Comparison of ENCODE assay signal across 16 cellular contexts in genomic region chr1:27363766-27364695, GRCh38. TPM values are rescaled to one million over a fixed set of nuclear protein-coding genes. Genes with fewer than 3 reads are reported as not detected.
DNase-seq lines count a peak whose midpoint lies in the region; ATAC-seq, FAIRE-seq and TF ChIP-seq lines count a peak whose summit lies in the region.
"Had no signal": no experiment of that assay in that cellular context is flagged by ENCODE, and none has a peak within 500 bp of the region (broad histone marks: within the 10 kb centered on the region; RNA-seq: fewer than 3 reads in every experiment).

No MANE protein-coding gene starts in this region.

- peaks cover 2% of the 10 kb centered on the region; the same call in 1 of the 2 replicates for H3K4me1 ChIP-seq in HEK293 (ENCODE audit: control insufficient read depth, insufficient read depth, low read length)
- H3K4me1 ChIP-seq in rectal smooth muscle tissue (ENCODE audit: control insufficient read depth, insufficient read depth, low read length): peaks cover 12% of the 10 kb centered on the region
- peaks cover 14 to 22% of the 10 kb centered on the region in 2 donors for H3K4me1 ChIP-seq in kidney (ENCODE audit: control insufficient read depth in 1 of 2, insufficient read depth in 1 of 2, low read depth in 1 of 2, low read length in 2 of 2)

- peak overlapping the region; percentile 77 for H3K4me3 Mint-ChIP-seq in endothelial cell (ENCODE audit: unreplicated experiment)
- H3K4me3 Mint-ChIP-seq in activated CD8-positive, alpha-beta T cell treated with anti-CD3 and anti-CD28 coated beads for 36 hours: no peak overlapping the region

- H3K9me3 Mint-ChIP-seq in endothelial cell (ENCODE audit: unreplicated experiment): no peaks in the 10 kb centered on the region
- H3K9me3 Mint-ChIP-seq in activated CD8-positive, alpha-beta T cell treated with anti-CD3 and anti-CD28 coated beads for 36 hours: no peaks in the 10 kb centered on the region
- H3K9me3 Mint-ChIP-seq: activated CD4-positive, alpha-beta memory T cell treated with anti-CD3 and anti-CD28 coated beads for 36 hours had no signal

- no peak for ATAC-seq in activated CD8-positive, alpha-beta T cell treated with anti-CD3 and anti-CD28 coated beads for 36 hours
- ATAC-seq: SK-N-SH treated with all-trans-retinoic acid at 6 μM for 48 hours had no signal

- no peak overlapping the region for H3K27ac Mint-ChIP-seq in endothelial cell (ENCODE audit: unreplicated experiment)
- H3K27ac Mint-ChIP-seq in activated CD8-positive, alpha-beta T cell treated with anti-CD3 and anti-CD28 coated beads for 36 hours: no peak overlapping the region
- H3K27ac Mint-ChIP-seq: activated CD4-positive, alpha-beta memory T cell treated with anti-CD3 and anti-CD28 coated beads for 36 hours had no signal

- no peak overlapping the region for H3K27ac ChIP-seq in HEK293 (ENCODE audit: extremely low read depth, low read depth, low read length)
- peak overlapping the region; percentile 86 for H3K27ac ChIP-seq in VCaP
- H3K27ac ChIP-seq in rectal smooth muscle tissue (ENCODE audit: low read depth, low read length): no peak overlapping the region
- no peak overlapping the region for H3K27ac ChIP-seq in kidney (ENCODE audit: low read depth in 2 of 2, low read length in 2 of 2)

- DNase-seq in endothelial cell (ENCODE audit: low spot score) (no peak), kidney (no peak), HUDEP-2 (lab: John Stamatoyannopoulos, UW; ENCODE audit: unreplicated experiment in 76 of 76) (no peak)
- no peak for DNase-seq in activated CD8-positive, alpha-beta T cell treated with anti-CD3 and anti-CD28 coated beads for 36 hours
- no peak for DNase-seq in activated CD4-positive, CD25-positive, alpha-beta regulatory T cell treated with anti-CD3 and anti-CD28 coated beads, Interleukin-2, amount 50 U/mL, for 72 hours
- DNase-seq: activated CD4-positive, alpha-beta memory T cell treated with anti-CD3 and anti-CD28 coated beads for 36 hours; C1 segment of cervical spinal cord; hypothalamus; NCI-H187 treated with DMSO at 0.1 percent for 48 hours; NCI-H510A treated with DMSO at 0.1 percent for 48 hours; testis had no signal

- H3K9me3 ChIP-seq in HEK293 (ENCODE audit: control insufficient read depth, insufficient read depth, low read depth, low read length) (no peaks in the 10 kb centered on the region), kidney (ENCODE audit: control insufficient read depth in 1 of 2, low read length in 2 of 2) (no peaks in the 10 kb centered on the region)
- H3K9me3 ChIP-seq: testis had no signal

- CTCF ChIA-PET in HEK293 (lab: Yijun Ruan, JAX): interaction anchor here (0.7 to 5.1 kb wide), 4 partner anchors 9 to 318 kb away, joined by 3 to 84 read pairs (median 14); no protein-coding TSS in a partner anchor
- CTCF ChIA-PET in activated CD8-positive, alpha-beta T cell treated with anti-CD3 and anti-CD28 coated beads for 36 hours (lab: Charles Lee): interaction anchor here (1.5 to 3.2 kb wide), 4 partner anchors 27 to 67 kb away, joined by 4 to 13 read pairs (median 8); no protein-coding TSS in a partner anchor

- H3K27me3 ChIP-seq in rectal smooth muscle tissue (ENCODE audit: control insufficient read depth, insufficient read depth, low read length): no peaks in the 10 kb centered on the region
- H3K27me3 ChIP-seq: testis had no signal

- POLR2A ChIA-PET in HEK293 (lab: Yijun Ruan, JAX): no interaction called here
- POLR2A ChIA-PET in activated CD8-positive, alpha-beta T cell treated with anti-CD3 and anti-CD28 coated beads for 36 hours (lab: Charles Lee): interaction anchor here (0.6 to 3.2 kb wide), 2 partner anchors 8 to 304 kb away, joined by 3 to 31 read pairs; no protein-coding TSS in a partner anchor

- H3K9ac ChIP-seq in rectal smooth muscle tissue (ENCODE audit: low read length) (peak overlapping the region; percentile 8), kidney (ENCODE audit: low read length in 2 of 2) (no peak overlapping the region)

- H3K4me3 ChIP-seq in HEK293 (ENCODE audit: low read depth, low read length): no peak overlapping the region
- peak overlapping the region; percentile 37 for H3K4me3 ChIP-seq in rectal smooth muscle tissue (ENCODE audit: low read length)
- no peak overlapping the region for H3K4me3 ChIP-seq in kidney (ENCODE audit: low read length in 2 of 2)

- peaks cover 21% of the 10 kb centered on the region for H3K27me3 Mint-ChIP-seq in endothelial cell (ENCODE audit: unreplicated experiment)
- H3K27me3 Mint-ChIP-seq in activated CD8-positive, alpha-beta T cell treated with anti-CD3 and anti-CD28 coated beads for 36 hours: peaks cover under 1% of the 10 kb centered on the region
- H3K27me3 Mint-ChIP-seq: activated CD4-positive, alpha-beta memory T cell treated with anti-CD3 and anti-CD28 coated beads for 36 hours had no signal

- FAIRE-seq in kidney (lab: Jason Lieb, UNC): no peak

- peaks cover 16% of the 10 kb centered on the region for H3K36me3 Mint-ChIP-seq in endothelial cell (ENCODE audit: low read depth, unreplicated experiment)
- no peaks in the 10 kb centered on the region for H3K36me3 Mint-ChIP-seq in activated CD8-positive, alpha-beta T cell treated with anti-CD3 and anti-CD28 coated beads for 36 hours (ENCODE audit: low read depth)
- H3K36me3 Mint-ChIP-seq: activated CD4-positive, alpha-beta memory T cell treated with anti-CD3 and anti-CD28 coated beads for 36 hours had no signal

- peaks cover 0 to 36% of the 10 kb centered on the region in 2 experiments; a peak in 1 of 3 replicates for H3K36me3 ChIP-seq in HEK293 (ENCODE audit: control insufficient read depth in 2 of 2, insufficient read depth in 1 of 2, low read length in 2 of 2)
- peaks cover 3% of the 10 kb centered on the region for H3K36me3 ChIP-seq in rectal smooth muscle tissue (ENCODE audit: control insufficient read depth, insufficient read depth, low read length)
- peaks cover 9 to 20% of the 10 kb centered on the region in 2 donors for H3K36me3 ChIP-seq in kidney (ENCODE audit: control insufficient read depth in 1 of 2, insufficient read depth in 2 of 2, low read length in 2 of 2)

- intact Hi-C loops in activated CD8-positive, alpha-beta T cell treated with anti-CD3 and anti-CD28 coated beads for 36 hours (cut with micrococcal nuclease): no loop called here
- intact Hi-C loops in kidney (cut with DNase I): no loop called here

- TF ChIP-seq CTCF in HEK293 (tag by site-specific recombination; IDR thresholded peaks at IDR 0.05) (no peak), VCaP (conservative IDR thresholded peaks at IDR 0.05) (no peak), endothelial cell (IDR thresholded peaks at IDR 0.05; ENCODE audit: unreplicated experiment) (no peak), kidney (IDR thresholded peaks at IDR 0.05; ENCODE audit: borderline replicate concordance, extremely low read depth, insufficient read depth) (no peak)
- no peak for TF ChIP-seq CTCF in activated CD8-positive, alpha-beta T cell treated with anti-CD3 and anti-CD28 coated beads for 36 hours (IDR thresholded peaks at IDR 0.05)

- H3K4me1 Mint-ChIP-seq in endothelial cell (ENCODE audit: unreplicated experiment): peaks cover 27% of the 10 kb centered on the region
- peaks cover 22% of the 10 kb centered on the region for H3K4me1 Mint-ChIP-seq in activated CD8-positive, alpha-beta T cell treated with anti-CD3 and anti-CD28 coated beads for 36 hours (ENCODE audit: low read depth)

TF ChIP-seq in HEK293, 187 proteins besides CTCF, POLR2A, EP300 and RAD21 (continues in another document):
- TF ChIP-seq ZSCAN23 (tag by site-specific recombination; IDR thresholded peaks at IDR 0.05) (no peak), BCL11A (tag by site-specific recombination; IDR thresholded peaks at IDR 0.05; ENCODE audit: low read depth) (peak; percentile 99)
- TF ChIP-seq, protein P1, sequence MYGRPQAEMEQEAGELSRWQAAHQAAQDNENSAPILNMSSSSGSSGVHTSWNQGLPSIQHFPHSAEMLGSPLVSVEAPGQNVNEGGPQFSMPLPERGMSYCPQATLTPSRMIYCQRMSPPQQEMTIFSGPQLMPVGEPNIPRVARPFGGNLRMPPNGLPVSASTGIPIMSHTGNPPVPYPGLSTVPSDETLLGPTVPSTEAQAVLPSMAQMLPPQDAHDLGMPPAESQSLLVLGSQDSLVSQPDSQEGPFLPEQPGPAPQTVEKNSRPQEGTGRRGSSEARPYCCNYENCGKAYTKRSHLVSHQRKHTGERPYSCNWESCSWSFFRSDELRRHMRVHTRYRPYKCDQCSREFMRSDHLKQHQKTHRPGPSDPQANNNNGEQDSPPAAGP (tag by site-specific recombination; IDR thresholded peaks at IDR 0.05): no peak
- TF ChIP-seq, protein P2, sequence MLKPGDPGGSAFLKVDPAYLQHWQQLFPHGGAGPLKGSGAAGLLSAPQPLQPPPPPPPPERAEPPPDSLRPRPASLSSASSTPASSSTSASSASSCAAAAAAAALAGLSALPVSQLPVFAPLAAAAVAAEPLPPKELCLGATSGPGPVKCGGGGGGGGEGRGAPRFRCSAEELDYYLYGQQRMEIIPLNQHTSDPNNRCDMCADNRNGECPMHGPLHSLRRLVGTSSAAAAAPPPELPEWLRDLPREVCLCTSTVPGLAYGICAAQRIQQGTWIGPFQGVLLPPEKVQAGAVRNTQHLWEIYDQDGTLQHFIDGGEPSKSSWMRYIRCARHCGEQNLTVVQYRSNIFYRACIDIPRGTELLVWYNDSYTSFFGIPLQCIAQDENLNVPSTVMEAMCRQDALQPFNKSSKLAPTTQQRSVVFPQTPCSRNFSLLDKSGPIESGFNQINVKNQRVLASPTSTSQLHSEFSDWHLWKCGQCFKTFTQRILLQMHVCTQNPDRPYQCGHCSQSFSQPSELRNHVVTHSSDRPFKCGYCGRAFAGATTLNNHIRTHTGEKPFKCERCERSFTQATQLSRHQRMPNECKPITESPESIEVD (tag by site-specific recombination; IDR thresholded peaks at IDR 0.05): no peak

RNA-seq across cellular contexts. Expression of gene MAP3K6, which starts 2.7 kb away (rescaled TPM):
- 35.7 TPM for total RNA-seq in endothelial cell (ENCODE audit: unreplicated experiment)
- total RNA-seq in activated CD8-positive, alpha-beta T cell treated with anti-CD3 and anti-CD28 coated beads for 36 hours: 1 to 10 TPM; 8.3 to 9.5 TPM
- 86.7 TPM for total RNA-seq in kidney
- 59.7 TPM for polyA plus RNA-seq in kidney (ENCODE audit: insufficient read depth, low read depth, low replicate concordance)

RNA-seq across cellular contexts. Expression of gene FCN3, which starts 10.6 kb away (rescaled TPM):
- total RNA-seq in endothelial cell (ENCODE audit: unreplicated experiment) (132 TPM), kidney (7.9 TPM)
- total RNA-seq in activated CD8-positive, alpha-beta T cell treated with anti-CD3 and anti-CD28 coated beads for 36 hours: not detected
- 240 TPM for polyA plus RNA-seq in kidney (ENCODE audit: insufficient read depth, low read depth, low replicate concordance)
- total RNA-seq: activated CD4-positive, alpha-beta memory T cell treated with anti-CD3 and anti-CD28 coated beads for 36 hours; dermis microvascular lymphatic vessel endothelial cell had no signal

RNA-seq across cellular contexts. Expression of gene CD164L2, which starts 19.1 kb away (rescaled TPM):
- total RNA-seq in endothelial cell (ENCODE audit: unreplicated experiment) (0.72 TPM), kidney (0.63 TPM)
- total RNA-seq in activated CD8-positive, alpha-beta T cell treated with anti-CD3 and anti-CD28 coated beads for 36 hours: not detected
- 1.1 TPM for polyA plus RNA-seq in kidney (ENCODE audit: insufficient read depth, low read depth, low replicate concordance)
- total RNA-seq: activated CD4-positive, alpha-beta memory T cell treated with anti-CD3 and anti-CD28 coated beads for 36 hours; dermis microvascular lymphatic vessel endothelial cell had no signal

RNA-seq across cellular contexts. Expression of gene SYTL1, which starts 22.2 kb away (rescaled TPM):
- 1.3 TPM for total RNA-seq in endothelial cell (ENCODE audit: unreplicated experiment)
- total RNA-seq in activated CD8-positive, alpha-beta T cell treated with anti-CD3 and anti-CD28 coated beads for 36 hours: 10 to 100 TPM; 77.7 to 80.6 TPM
- total RNA-seq in kidney: 19.3 TPM
- polyA plus RNA-seq in kidney (ENCODE audit: insufficient read depth, low read depth, low replicate concordance): 5.9 TPM

RNA-seq across cellular contexts. Expression of gene GPR3, which starts 28.4 kb away (rescaled TPM):
- 2.4 TPM for total RNA-seq in endothelial cell (ENCODE audit: unreplicated experiment)
- total RNA-seq in activated CD8-positive, alpha-beta T cell treated with anti-CD3 and anti-CD28 coated beads for 36 hours: 1 to 10 TPM; 1.1 to 1.7 TPM
- total RNA-seq in kidney: 0.38 TPM
- polyA plus RNA-seq in kidney (ENCODE audit: insufficient read depth, low read depth, low replicate concordance): 0.77 TPM

Comparison
In these comparisons a context has a peak if more than half of its experiments do, and no peak if none do; other contexts are left out.
1. RNA of gene FCN3, which starts 10.6 kb away (total RNA-seq): 132 TPM in endothelial cell (single experiment); 7.9 TPM in kidney (single experiment) and not detected in activated CD8-positive, alpha-beta T cell treated with anti-CD3 and anti-CD28 coated beads for 36 hours; every median in the first group is over 10 times any median in the second.